9 cellular contexts compared by ENCODE assay signal in genomic region chr2:206855585-206856433, GRCh38.
"Had no signal": no experiment of that assay in that cellular context is flagged by ENCODE, and none has a peak within 500 bp of the region (broad histone marks: within the 10 kb centered on the region; RNA-seq: fewer than 3 reads in every experiment).

No MANE protein-coding gene starts in this region.

- H3K27me3 ChIP-seq: adrenal gland, transverse colon had no signal

- H3K4me1 ChIP-seq: adrenal gland, transverse colon had no signal

- H3K4me3 ChIP-seq: adrenal gland, skin epidermis, transverse colon had no signal

- H3K27ac ChIP-seq: adrenal gland, skin epidermis had no signal

- H3K9me3 ChIP-seq: adrenal gland, transverse colon had no signal

- DNase-seq: activated CD4-positive, alpha-beta T cell treated with anti-CD3 and anti-CD28 coated beads, Interleukin-2, amount 10 ng/mL, durations not matched to agents 7 days and 5 days; activated CD8-positive, alpha-beta memory T cell treated with anti-CD3 and anti-CD28 coated beads for 24 hours; activated naive CD4-positive, alpha-beta T cell treated with anti-CD3 and anti-CD28 coated beads for 36 hours; adrenal gland; nephron progenitor cell; transverse colon had no signal

- H3K36me3 ChIP-seq: adrenal gland, transverse colon had no signal

- ATAC-seq: activated T-helper 17 cell treated with anti-CD3 and anti-CD28 coated beads, Interleukin-2, amount 50 U/mL, for 72 hours; left lobe of liver had no signal
